Comparison of ENCODE assay signal across 19 cellular contexts in the genomic region with DNA sequence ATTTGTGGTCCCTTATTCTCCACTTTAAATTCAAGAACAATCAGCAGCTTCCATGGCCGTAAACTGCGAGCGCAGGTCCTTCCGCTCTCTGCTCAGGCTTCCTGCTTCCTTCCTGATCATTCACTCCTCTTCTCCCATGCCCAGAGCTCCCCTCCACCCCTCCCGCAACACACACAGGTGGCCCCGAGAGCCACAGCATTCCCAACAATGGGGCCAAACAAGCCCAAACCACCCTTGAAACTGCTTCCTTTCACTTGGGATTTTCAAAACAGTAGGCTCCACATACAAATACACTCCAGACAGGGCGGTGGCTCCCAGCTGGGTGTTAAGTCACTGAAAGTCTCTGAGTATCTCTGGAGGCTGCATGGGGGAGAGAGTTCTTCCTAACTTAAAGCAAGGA. TPM values are rescaled to one million over a fixed set of nuclear protein-coding genes. Genes with fewer than 3 reads are reported as not detected.
DNase-seq lines count a peak whose midpoint lies in the region; ATAC-seq, FAIRE-seq and TF ChIP-seq lines count a peak whose summit lies in the region.
"Had no signal": no experiment of that assay in that cellular context is flagged by ENCODE, and none has a peak within 500 bp of the region (broad histone marks: within the 10 kb centered on the region; RNA-seq: fewer than 3 reads in every experiment).

No MANE protein-coding gene starts in this region.

- peaks cover 10% of the 10 kb centered on the region for H3K36me3 Mint-ChIP-seq in MCF 10A (ENCODE audit: insufficient read depth, unreplicated experiment)

- POLR2A ChIA-PET in MCF 10A (lab: Yijun Ruan, JAX) = interaction anchor here (1.4 kb wide), 1 partner anchor 11 kb away, joined by 3 read pairs; no protein-coding TSS in a partner anchor

- H3K27ac ChIP-seq in left ventricle myocardium inferior (replicated peaks) = peak overlapping the region; percentile 76
- H3K27ac ChIP-seq in osteoblast (ENCODE audit: low read depth, low read length) = no peak overlapping the region
- H3K27ac ChIP-seq: tibial artery had no signal

- DNase-seq in ELF-1 (ENCODE audit: low read depth, low spot score) = peak; percentile 50
- DNase-seq in NCI-H774 (lab: John Stamatoyannopoulos, UW) = peak; percentile 31
- DNase-seq in left ventricle myocardium inferior = no peak
- DNase-seq in osteoblast (ENCODE audit: insufficient read length, low spot score, missing footprints) = no peak
- no peak for DNase-seq in cerebellar cortex (ENCODE audit: low spot score)
- no peak for DNase-seq in H54 (ENCODE audit: insufficient read length, low spot score)
- no peak for DNase-seq in MCF 10A (ENCODE audit: unreplicated experiment)
- no peak for DNase-seq in left colon
- DNase-seq: activated T-cell treated with anti-CD3 and anti-CD28 coated beads, Interleukin-2, amount 50 U/mL, for 4 hours; AML-193; foreskin fibroblast; HCEC 1CT; NCI-H187 treated with DMSO at 0.1 percent for 48 hours; NCI-H510A treated with DMSO at 0.1 percent for 48 hours; occipital lobe; stimulated activated CD4-positive, alpha-beta T cell treated with anti-CD3 and anti-CD28 coated beads, Interleukin-2, amount 100 ng/mL, for 48 hours; T-helper 9 cell had no signal

- no peak for TF ChIP-seq CTCF in left ventricle myocardium inferior (IDR thresholded peaks at IDR 0.05; ENCODE audit: borderline replicate concordance)
- no peak for TF ChIP-seq CTCF in osteoblast (IDR thresholded peaks at IDR 0.05; ENCODE audit: extremely low read depth, low read depth, low read length)
- TF ChIP-seq CTCF in MCF 10A (IDR thresholded peaks at IDR 0.05; ENCODE audit: unreplicated experiment) = no peak

- H3K27me3 ChIP-seq in left ventricle myocardium inferior (ENCODE audit: low read depth) = peaks cover 15% of the 10 kb centered on the region
- H3K27me3 ChIP-seq in osteoblast (ENCODE audit: insufficient read depth, low read length) = no peaks in the 10 kb centered on the region

- peak overlapping the region; percentile 13 for H3K4me3 ChIP-seq in left ventricle myocardium inferior
- peak overlapping the region; percentile 43 for H3K4me3 ChIP-seq in osteoblast (ENCODE audit: insufficient read depth, low read length)
- H3K4me3 ChIP-seq: tibial artery had no signal

- no peak for FAIRE-seq in H54 (lab: Jason Lieb, UNC)
- FAIRE-seq: GM18507 had no signal

- CTCF ChIA-PET in MCF 10A (lab: Yijun Ruan, JAX) = interaction anchor here (0.9 to 1.4 kb wide), 4 partner anchors 10 to 50 kb away, joined by 3 to 5 read pairs (median 3); partner anchors contain the start of gene TTC13

- H3K9me3 Mint-ChIP-seq in MCF 10A (ENCODE audit: unreplicated experiment) = no peaks in the 10 kb centered on the region
- H3K9me3 Mint-ChIP-seq: activated T-cell treated with anti-CD3 and anti-CD28 coated beads, Interleukin-2, amount 50 U/mL, for 4 hours had no signal

- H3K27me3 Mint-ChIP-seq in MCF 10A (ENCODE audit: insufficient read depth, unreplicated experiment) = no peaks in the 10 kb centered on the region

- no TSS peak for BruUV-seq in MCF 10A (replicated peaks; lab: Mats Ljungman, UMichigan)

- TF ChIP-seq POLR2A in H54 (IDR thresholded peaks at IDR 0.05; ENCODE audit: low read depth, low read length) = no peak

- H3K79me2 ChIP-seq in osteoblast (ENCODE audit: insufficient read depth, low read length) = no peaks in the 10 kb centered on the region

- H3K9me3 ChIP-seq in left ventricle myocardium inferior (replicated peaks) (no peaks in the 10 kb centered on the region), osteoblast (ENCODE audit: low read depth, low read length) (no peaks in the 10 kb centered on the region)
- H3K9me3 ChIP-seq: tibial artery had no signal

- H3K4me1 ChIP-seq in left ventricle myocardium inferior = peaks cover 24% of the 10 kb centered on the region
- no peaks in the 10 kb centered on the region for H3K4me1 ChIP-seq in osteoblast (ENCODE audit: insufficient read depth, low read length)
- H3K4me1 ChIP-seq: tibial artery had no signal

- H3K4me2 ChIP-seq in osteoblast (ENCODE audit: insufficient read depth, low read length) = peak overlapping the region; percentile 45

- no peak overlapping the region for H3K27ac Mint-ChIP-seq in MCF 10A (ENCODE audit: low read depth, unreplicated experiment)

- intact Hi-C loops in left ventricle myocardium inferior (cut with micrococcal nuclease) = no loop called here
- intact Hi-C loops in MCF 10A (cut with micrococcal nuclease) = no loop called here
- intact Hi-C loops in left colon (cut with DNase I, micrococcal nuclease) = no loop called here

- peak overlapping the region; percentile 36 for H2AFZ ChIP-seq in osteoblast (ENCODE audit: low read length)

- H3K4me3 Mint-ChIP-seq in MCF 10A (ENCODE audit: unreplicated experiment) = no peak overlapping the region
- H3K4me3 Mint-ChIP-seq: activated T-cell treated with anti-CD3 and anti-CD28 coated beads, Interleukin-2, amount 50 U/mL, for 4 hours had no signal

- no peak for ATAC-seq in left colon
- ATAC-seq: activated T-cell treated with anti-CD3 and anti-CD28 coated beads, Interleukin-2, amount 50 U/mL, for 4 hours had no signal

- H4K20me1 ChIP-seq in osteoblast (ENCODE audit: insufficient read depth, low read length) = no peaks in the 10 kb centered on the region

- H3K36me3 ChIP-seq in left ventricle myocardium inferior (no peaks in the 10 kb centered on the region), osteoblast (ENCODE audit: insufficient read depth, low read length) (no peaks in the 10 kb centered on the region)
- H3K36me3 ChIP-seq: tibial artery had no signal

- H3K4me1 Mint-ChIP-seq in MCF 10A (ENCODE audit: insufficient read depth, unreplicated experiment) = no peaks in the 10 kb centered on the region

RNA-seq across cellular contexts. Expression of gene FAM89A, which starts 11.4 kb away (rescaled TPM):
- 6.5 TPM for total RNA-seq in left ventricle myocardium inferior
- total RNA-seq in osteoblast = 10.9 and 15.3 TPM in 2 replicates
- 25.2 and 29.2 TPM in 2 replicates for total RNA-seq in MCF 10A (2022)
- 1 to 10 TPM; 4.2 to 4.5 TPM for total RNA-seq in left colon

RNA-seq across cellular contexts. Expression of gene ARV1, which starts 49.8 kb away (rescaled TPM):
- 19.3 TPM for total RNA-seq in left ventricle myocardium inferior
- 19.4 and 20.3 TPM in 2 replicates for total RNA-seq in osteoblast
- total RNA-seq in MCF 10A (2022) = 41.8 and 51.8 TPM in 2 replicates
- 10 to 100 TPM; 23.4 to 29.7 TPM for total RNA-seq in left colon

RNA-seq across cellular contexts. Expression of gene TTC13, which starts 50.0 kb away (rescaled TPM):
- total RNA-seq in left ventricle myocardium inferior = 6.7 TPM
- 15.9 and 23.3 TPM in 2 replicates for total RNA-seq in osteoblast
- 29.9 and 35.2 TPM in 2 replicates for total RNA-seq in MCF 10A (2022)
- total RNA-seq in left colon = 10 to 100 TPM; 32.2 to 35.7 TPM

Comparison
In these comparisons a context has a peak if more than half of its experiments do, and no peak if none do; other contexts are left out.
1. DNase-seq: peak in ELF-1 (single experiment) and NCI-H774 (single experiment); none in left ventricle myocardium inferior (single experiment), osteoblast (single experiment), cerebellar cortex (single experiment), H54 (single experiment), MCF 10A (single experiment) and left colon (0 of 2).